Comparison of ENCODE assay signal across 8 cellular contexts in the genomic region with DNA sequence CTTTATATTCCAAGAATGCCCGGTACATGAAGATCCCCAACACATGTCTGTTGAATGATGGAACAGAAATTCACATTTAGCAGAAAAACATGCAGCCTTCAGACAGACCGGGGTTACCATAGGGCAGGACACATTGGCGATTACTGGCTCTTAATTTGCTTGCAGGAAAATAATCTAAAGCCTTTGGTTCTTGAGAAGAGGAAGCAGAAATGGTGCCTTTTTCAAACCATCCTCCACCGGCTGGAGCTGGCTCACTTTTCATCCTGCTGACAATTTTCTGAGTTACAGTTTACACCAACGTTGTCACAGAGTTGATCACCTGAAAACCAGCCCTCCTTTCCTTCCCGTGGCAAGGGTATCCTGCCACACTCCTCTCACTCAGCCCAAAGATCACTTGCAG. TPM values are rescaled to one million over a fixed set of nuclear protein-coding genes. Genes with fewer than 3 reads are reported as not detected.
DNase-seq lines count a peak whose midpoint lies in the region; FAIRE-seq and TF ChIP-seq lines count a peak whose summit lies in the region.
"Had no signal": no experiment of that assay in that cellular context is flagged by ENCODE, and none has a peak within 500 bp of the region (broad histone marks: within the 10 kb centered on the region; RNA-seq: fewer than 3 reads in every experiment).

No MANE protein-coding gene starts in this region.

- no peaks in the 10 kb centered on the region for H3K9me2 ChIP-seq in MM.1S (replicated peaks; ENCODE audit: insufficient read depth, low read length)

- H3K27ac ChIP-seq in MM.1S (ENCODE audit: low read length) = no peak overlapping the region
- H3K27ac ChIP-seq in astrocyte (ENCODE audit: low read depth, low read length) = no peak overlapping the region

- H3K79me2 ChIP-seq in MM.1S (ENCODE audit: low read length) = no peaks in the 10 kb centered on the region
- no peaks in the 10 kb centered on the region for H3K79me2 ChIP-seq in astrocyte (ENCODE audit: insufficient read depth, low read length)

- peaks cover 3% of the 10 kb centered on the region for H3K9me3 Mint-ChIP-seq in astrocyte (ENCODE audit: unreplicated experiment)
- H3K9me3 Mint-ChIP-seq in neural crest cell = no peaks in the 10 kb centered on the region

- FAIRE-seq in astrocyte (lab: Jason Lieb, UNC) = no peak
- FAIRE-seq: endometrium had no signal

- no peaks in the 10 kb centered on the region for H3K36me3 ChIP-seq in MM.1S (replicated peaks; ENCODE audit: insufficient read depth, low read length)
- no peaks in the 10 kb centered on the region for H3K36me3 ChIP-seq in astrocyte (ENCODE audit: insufficient read depth, low read length)

- no peaks in the 10 kb centered on the region for H3K9me3 ChIP-seq in MM.1S (replicated peaks; ENCODE audit: insufficient read depth, low read length)
- no peaks in the 10 kb centered on the region for H3K9me3 ChIP-seq in astrocyte (ENCODE audit: insufficient read depth, low read depth, low read length)

- TF ChIP-seq CTCF in GM12865 (IDR thresholded peaks at IDR 0.05; ENCODE audit: insufficient read depth, low read depth, low read length, missing control alignments) (no peak), MM.1S (IDR thresholded peaks at IDR 0.05; ENCODE audit: low read length) (no peak), astrocyte (IDR thresholded peaks at IDR 0.05; ENCODE audit: insufficient read depth, low read depth, low read length) (no peak), neural crest cell (conservative IDR thresholded peaks at IDR 0.05) (no peak)

- H2AFZ ChIP-seq in MM.1S (ENCODE audit: low read length) = peak overlapping the region; percentile 81
- no peak overlapping the region for H2AFZ ChIP-seq in astrocyte (ENCODE audit: low read depth, low read length)

- H3F3A ChIP-seq in MM.1S (ENCODE audit: insufficient read depth, low read length) = 0 out of 2 replicates have a peak, but pooled peaks cover 5% of the 10 kb centered on the region

- peaks cover 2% of the 10 kb centered on the region for H3K4me1 Mint-ChIP-seq in astrocyte (ENCODE audit: low read depth, unreplicated experiment)
- peaks cover 18% of the 10 kb centered on the region for H3K4me1 Mint-ChIP-seq in neural crest cell

- H3K4me3 Mint-ChIP-seq in astrocyte (ENCODE audit: unreplicated experiment) (peak overlapping the region; percentile 85), neural crest cell (peak overlapping the region; percentile 91)

- H3K27me3 ChIP-seq in MM.1S (replicated peaks; ENCODE audit: insufficient read depth, low read length) = no peaks in the 10 kb centered on the region
- H3K27me3 ChIP-seq in astrocyte (ENCODE audit: insufficient read depth, low read length) = peaks cover 51% of the 10 kb centered on the region

- no peaks in the 10 kb centered on the region for H4K20me1 ChIP-seq in MM.1S (ENCODE audit: insufficient read depth, low read length)
- no peaks in the 10 kb centered on the region for H4K20me1 ChIP-seq in astrocyte (ENCODE audit: insufficient read depth, low read length)

- H3K9ac ChIP-seq in MM.1S (ENCODE audit: low read length) (no peak overlapping the region), astrocyte (ENCODE audit: low read length) (no peak overlapping the region)

- H3K27me3 Mint-ChIP-seq in astrocyte (ENCODE audit: low read depth, unreplicated experiment) = peaks cover 59% of the 10 kb centered on the region
- peaks cover 80% of the 10 kb centered on the region for H3K27me3 Mint-ChIP-seq in neural crest cell (ENCODE audit: low read depth)

- H3K4me3 ChIP-seq in GM12865 (ENCODE audit: low read depth, low read length) = peak overlapping the region; percentile 84; the same call in 1 of the 2 replicates
- H3K4me3 ChIP-seq in MM.1S (ENCODE audit: low read length) = no peak overlapping the region
- no peak overlapping the region for H3K4me3 ChIP-seq in astrocyte (ENCODE audit: insufficient read depth, low read depth, low read length)

- H3K4me2 ChIP-seq in MM.1S (ENCODE audit: low read depth, low read length) (0 out of 2 replicates have a peak overlapping the region, but pooled peaks have one; percentile 79), astrocyte (ENCODE audit: low read length) (no peak overlapping the region)

- no peak overlapping the region for H3K27ac Mint-ChIP-seq in astrocyte (ENCODE audit: unreplicated experiment)
- no peak overlapping the region for H3K27ac Mint-ChIP-seq in neural crest cell (ENCODE audit: unreplicated experiment)

- H3K36me3 Mint-ChIP-seq in astrocyte (ENCODE audit: low read depth, unreplicated experiment) (no peaks in the 10 kb centered on the region), neural crest cell (ENCODE audit: low read depth) (no peaks in the 10 kb centered on the region)

- H3K4me1 ChIP-seq in MM.1S (ENCODE audit: low read length) (peaks cover 7% of the 10 kb centered on the region; the same call in 1 of the 2 replicates), astrocyte (ENCODE audit: insufficient read depth, low read length) (no peaks in the 10 kb centered on the region)

- no peak for DNase-seq in GM12865 (ENCODE audit: low read depth)
- DNase-seq in MM.1S = no peak
- no peak for DNase-seq in astrocyte (ENCODE audit: low read depth)
- DNase-seq in neural crest cell (ENCODE audit: low read depth, low spot score) = no peak
- DNase-seq in NCI-H1048 (lab: John Stamatoyannopoulos, UW) = no peak
- no peak for DNase-seq in stimulated activated naive CD4-positive, alpha-beta T cell treated with Interleukin-2 at 50 U/mL for 16 hours (lab: John Stamatoyannopoulos, UW)
- DNase-seq in RKO (ENCODE audit: low spot score) = no peak

RNA-seq across cellular contexts. Expression of gene SF3B5, which starts 32.6 kb away (rescaled TPM):
- total RNA-seq in astrocyte (123 and 129 TPM in 2 replicates), neural crest cell (161 and 164 TPM in 2 replicates)

RNA-seq across cellular contexts. Expression of gene PLAGL1, which starts 54.7 kb away (rescaled TPM):
- total RNA-seq in astrocyte (18.3 and 20.3 TPM in 2 replicates), neural crest cell (29.7 and 29.9 TPM in 2 replicates)
